ENCODE assay signal across 8 cellular contexts in the genomic region with DNA sequence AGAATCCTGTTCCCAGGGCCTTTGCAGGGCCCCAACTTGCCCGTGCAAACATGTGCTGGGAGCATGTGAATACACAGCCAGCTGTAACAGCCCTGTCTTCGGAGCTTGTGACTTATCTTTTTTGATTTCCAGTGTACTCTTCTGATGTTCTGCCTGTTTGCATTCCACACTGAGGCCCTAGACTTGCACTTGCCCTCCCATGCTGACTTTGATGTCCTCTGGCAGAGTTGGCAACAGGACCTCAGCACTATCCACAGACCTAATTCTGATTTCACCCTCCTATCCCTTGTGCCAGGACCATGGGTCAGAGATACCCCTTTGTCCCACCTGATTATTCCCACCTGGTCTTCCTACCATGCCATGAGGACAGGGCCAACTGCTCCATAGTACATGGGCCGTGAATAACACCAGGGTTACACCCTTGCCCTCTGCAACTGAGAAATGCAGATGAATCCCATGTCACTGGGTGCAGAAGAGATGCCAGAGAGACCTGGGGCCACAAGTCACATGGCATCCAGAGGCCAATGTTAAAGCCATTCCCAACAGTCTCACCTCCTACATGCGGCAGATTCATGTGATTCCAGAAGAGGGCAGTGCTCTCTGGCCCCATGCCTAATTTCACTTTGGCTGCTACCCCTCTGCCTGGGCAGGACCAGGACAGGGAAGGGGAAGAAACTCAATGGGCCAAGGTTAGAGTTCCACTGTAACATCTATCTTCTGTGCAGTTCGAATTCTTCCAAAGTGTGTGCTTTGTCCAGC. TPM values are rescaled to one million over a fixed set of nuclear protein-coding genes. Genes with fewer than 3 reads are reported as not detected.
A peak's percentile ranks its signal among the peaks of the same experiment; 100 is the strongest.
DNase-seq lines count a peak whose midpoint lies in the region; ATAC-seq and TF ChIP-seq lines count a peak whose summit lies in the region.

No MANE protein-coding gene starts in this region.

- no peaks in the 10 kb centered on the region; the same call in 1 of the 2 replicates for H3K9me3 ChIP-seq in Caco-2

- intact Hi-C loops in Caco-2 (cut with micrococcal nuclease; ENCODE audit: unreplicated experiment): loop anchor here (2.0 kb wide), 1 partner anchor 116 kb away; no protein-coding TSS in a partner anchor
- intact Hi-C loops in activated CD4-positive, alpha-beta T cell treated with anti-CD3 and anti-CD28 coated beads, Interleukin-2, amount 10 ng/mL, durations not matched to agents 24 days and 14 days (cut with micrococcal nuclease): no loop called here

- POLR2A ChIA-PET in Caco-2 (lab: Charles Lee): interaction anchor here (0.6 kb wide), 1 partner anchor 38 kb away, joined by 3 read pairs; no protein-coding TSS in a partner anchor

- H3K27me3 ChIP-seq in Caco-2 (replicated peaks; ENCODE audit: control insufficient read depth, insufficient read depth, low read length): no peaks in the 10 kb centered on the region

- peaks cover 88% of the 10 kb centered on the region for H3K36me3 Mint-ChIP-seq in Caco-2 (ENCODE audit: insufficient read depth, unreplicated experiment)
- H3K36me3 Mint-ChIP-seq in memory B cell: peaks cover 40% of the 10 kb centered on the region
- no peaks in the 10 kb centered on the region for H3K36me3 Mint-ChIP-seq in activated CD4-positive, alpha-beta T cell treated with anti-CD3 and anti-CD28 coated beads, Interleukin-2, amount 10 ng/mL, durations not matched to agents 24 days and 14 days (ENCODE audit: low read depth)

- H3K9me3 Mint-ChIP-seq in Caco-2 (ENCODE audit: unreplicated experiment) (no peaks in the 10 kb centered on the region), memory B cell (peaks cover 3% of the 10 kb centered on the region)
- no peaks in the 10 kb centered on the region for H3K9me3 Mint-ChIP-seq in activated CD4-positive, alpha-beta T cell treated with anti-CD3 and anti-CD28 coated beads, Interleukin-2, amount 10 ng/mL, durations not matched to agents 24 days and 14 days

- TF ChIP-seq CTCF in Caco-2 (IDR thresholded peaks at IDR 0.05; ENCODE audit: insufficient read depth in 1 of 2, low read depth in 1 of 2, low read length in 1 of 2, severe bottlenecking in 1 of 2, unreplicated experiment in 1 of 2) (peak; percentile 23 to 44), choroid plexus epithelial cell (conservative IDR thresholded peaks at IDR 0.05; ENCODE audit: low read depth, low read length) (peak; percentile 57)

- H3K36me3 ChIP-seq in Caco-2 (ENCODE audit: control insufficient read depth, insufficient read depth, low read length): peaks cover 5% of the 10 kb centered on the region

- H3K4me3 ChIP-seq in Caco-2 (ENCODE audit: low read depth, low read length): no peak overlapping the region
- no peak overlapping the region for H3K4me3 ChIP-seq in choroid plexus epithelial cell (ENCODE audit: low read depth, low read length)

- H3K27ac Mint-ChIP-seq in Caco-2 (ENCODE audit: unreplicated experiment): no peak overlapping the region
- H3K27ac Mint-ChIP-seq in memory B cell: no peak overlapping the region
- H3K27ac Mint-ChIP-seq in activated CD4-positive, alpha-beta T cell treated with anti-CD3 and anti-CD28 coated beads, Interleukin-2, amount 10 ng/mL, durations not matched to agents 24 days and 14 days: no peak overlapping the region

- no peaks in the 10 kb centered on the region for H3K27me3 Mint-ChIP-seq in Caco-2 (ENCODE audit: insufficient read depth, unreplicated experiment)
- no peaks in the 10 kb centered on the region for H3K27me3 Mint-ChIP-seq in memory B cell
- H3K27me3 Mint-ChIP-seq in activated CD4-positive, alpha-beta T cell treated with anti-CD3 and anti-CD28 coated beads, Interleukin-2, amount 10 ng/mL, durations not matched to agents 24 days and 14 days: no peaks in the 10 kb centered on the region

- peak; percentile 42 for ATAC-seq in memory B cell (ENCODE audit: low read depth)
- no peak for ATAC-seq in GM21825 (IDR thresholded peaks at IDR 0.05; ENCODE audit: unreplicated experiment)
- no peak for ATAC-seq in HG02870 (IDR thresholded peaks at IDR 0.05; ENCODE audit: unreplicated experiment)

- no peak overlapping the region for H3K4me3 Mint-ChIP-seq in Caco-2 (ENCODE audit: unreplicated experiment)
- no peak overlapping the region for H3K4me3 Mint-ChIP-seq in memory B cell
- H3K4me3 Mint-ChIP-seq in activated CD4-positive, alpha-beta T cell treated with anti-CD3 and anti-CD28 coated beads, Interleukin-2, amount 10 ng/mL, durations not matched to agents 24 days and 14 days: no peak overlapping the region

- H3K4me1 ChIP-seq in Caco-2: no peaks in the 10 kb centered on the region

- H3K4me1 Mint-ChIP-seq in Caco-2 (ENCODE audit: low read depth, unreplicated experiment): no peaks in the 10 kb centered on the region
- H3K4me1 Mint-ChIP-seq in memory B cell: no peaks in the 10 kb centered on the region
- H3K4me1 Mint-ChIP-seq in activated CD4-positive, alpha-beta T cell treated with anti-CD3 and anti-CD28 coated beads, Interleukin-2, amount 10 ng/mL, durations not matched to agents 24 days and 14 days: no peaks in the 10 kb centered on the region

- DNase-seq in Caco-2 (peak in 1 of 2 experiments; percentile 22), Kasumi-1 (lab: John Stamatoyannopoulos, UW) (peak; percentile 19 to 35), choroid plexus epithelial cell (ENCODE audit: low read depth) (peak; percentile 34), memory B cell (ENCODE audit: low spot score in 2 of 2) (no peak)
- DNase-seq in activated CD4-positive, alpha-beta T cell treated with anti-CD3 and anti-CD28 coated beads, Interleukin-2, amount 10 ng/mL, durations not matched to agents 24 days and 14 days: no peak
- no peak for DNase-seq in stimulated activated CD4-positive, alpha-beta T cell treated with anti-CD3 and anti-CD28 coated beads, Interleukin-2, amount 100 ng/mL, for 48 hours

- BruUV-seq in Caco-2 (replicated peaks; lab: Mats Ljungman, UMichigan): no TSS peak

- CTCF ChIA-PET in Caco-2 (lab: Charles Lee): interaction anchor here (1.1 kb wide), 1 partner anchor 115 kb away, joined by 4 read pairs; no protein-coding TSS in a partner anchor

RNA-seq across cellular contexts. Expression of a gene that starts 43.0 kb away (rescaled TPM):
- total RNA-seq in Caco-2 (2022): 90.2 and 92.9 TPM in 2 replicates
- total RNA-seq in activated CD4-positive, alpha-beta T cell treated with anti-CD3 and anti-CD28 coated beads, Interleukin-2, amount 10 ng/mL, durations not matched to agents 24 days and 14 days: 0.66 and 0.84 TPM in 2 replicates

Comparison
In these comparisons a context has a peak if more than half of its experiments do, and no peak if none do; other contexts are left out.
1. DNase-seq: peak in Kasumi-1 (2 of 2) and choroid plexus epithelial cell (single experiment); none in memory B cell (0 of 2), activated CD4-positive, alpha-beta T cell treated with anti-CD3 and anti-CD28 coated beads, Interleukin-2, amount 10 ng/mL, durations not matched to agents 24 days and 14 days (single experiment) and stimulated activated CD4-positive, alpha-beta T cell treated with anti-CD3 and anti-CD28 coated beads, Interleukin-2, amount 100 ng/mL, for 48 hours (0 of 2).
2. RNA of a gene that starts 43.0 kb away (total RNA-seq): 90.2 to 92.9 TPM in Caco-2; 0.66 to 0.84 TPM in activated CD4-positive, alpha-beta T cell treated with anti-CD3 and anti-CD28 coated beads, Interleukin-2, amount 10 ng/mL, durations not matched to agents 24 days and 14 days; every median in the first group is over 10 times any median in the second.